8 cellular contexts compared by ENCODE assay signal in the genomic region with DNA sequence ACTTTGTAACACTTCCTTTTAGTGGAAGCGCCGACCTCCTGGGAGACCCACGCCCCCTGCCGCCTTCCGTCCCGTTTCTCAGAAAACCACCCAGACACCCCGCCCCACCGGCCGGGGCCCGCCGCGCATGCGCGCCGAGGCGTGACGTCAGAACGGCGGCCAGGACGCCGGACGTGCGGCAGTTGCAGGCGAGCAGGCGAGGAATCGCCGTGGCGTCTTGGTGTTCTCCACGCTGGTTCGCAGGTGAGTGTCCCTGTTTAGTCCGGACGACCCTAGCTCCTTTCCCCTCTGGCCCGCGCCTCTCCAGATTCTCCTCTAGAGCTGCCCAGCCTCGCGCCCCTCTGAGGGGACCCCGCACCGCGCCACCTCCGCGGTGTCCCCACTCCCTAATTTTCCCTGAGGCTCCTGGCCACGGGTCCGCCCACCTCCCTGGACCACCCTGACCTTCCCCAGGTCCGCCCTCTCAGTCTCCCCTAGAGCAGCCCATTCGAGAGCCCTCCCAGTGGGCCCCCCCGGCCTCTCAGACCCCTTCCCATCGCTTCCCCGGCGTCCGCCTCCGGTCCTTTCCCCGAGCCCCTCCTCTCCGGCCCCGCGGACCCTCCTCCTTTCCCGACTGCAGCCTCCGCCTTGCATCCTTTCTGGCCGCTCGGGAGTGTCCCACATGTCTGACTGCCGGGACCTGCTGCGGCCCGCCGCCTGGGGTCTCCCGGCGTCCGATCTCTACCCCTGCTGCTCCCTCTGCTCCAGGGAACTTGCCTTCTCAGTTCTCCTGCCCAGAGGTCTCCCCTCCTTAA. TPM values are rescaled to one million over a fixed set of nuclear protein-coding genes. Genes with fewer than 3 reads are reported as not detected.
DNase-seq lines count a peak whose midpoint lies in the region; ATAC-seq and TF ChIP-seq lines count a peak whose summit lies in the region.

A gene with protein sequence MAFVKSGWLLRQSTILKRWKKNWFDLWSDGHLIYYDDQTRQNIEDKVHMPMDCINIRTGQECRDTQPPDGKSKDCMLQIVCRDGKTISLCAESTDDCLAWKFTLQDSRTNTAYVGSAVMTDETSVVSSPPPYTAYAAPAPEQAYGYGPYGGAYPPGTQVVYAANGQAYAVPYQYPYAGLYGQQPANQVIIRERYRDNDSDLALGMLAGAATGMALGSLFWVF (plus strand): TSS at position 181 of the 794 bp plus-strand sequence. CDS start 15,606 bp downstream, outside the sequence.

- H3K36me3 Mint-ChIP-seq in naive B cell: peaks cover 0 to 11% of the 10 kb centered on the region in 2 donors
- peaks cover 5% of the 10 kb centered on the region for H3K36me3 Mint-ChIP-seq in stimulated activated memory B cell treated with anti-CD40 and anti-IgM and Interleukin-4, amounts not matched to agents 10 μg/mL and 1 μg/mL and 100 μg/mL, for 72 hours

- ATAC-seq in GM21390 (IDR thresholded peaks at IDR 0.05; ENCODE audit: unreplicated experiment): peak; percentile 76
- peak; percentile 85 to 86 for ATAC-seq in naive B cell (ENCODE audit: low read depth in 2 of 2)
- peak; percentile 93 for ATAC-seq in stimulated activated memory B cell treated with anti-CD40 and anti-IgM and Interleukin-4, amounts not matched to agents 10 μg/mL and 1 μg/mL and 100 μg/mL, for 72 hours

- TF ChIP-seq CTCF in Peyer's patch (IDR thresholded peaks at IDR 0.05): peak in 4 of 6 experiments; percentile 2 to 10 (median 6)
- TF ChIP-seq CTCF in esophagus squamous epithelium (IDR thresholded peaks at IDR 0.05): peak in 3 of 6 experiments; percentile 14 to 18 (median 17)

- H3K4me1 Mint-ChIP-seq in naive B cell: peaks cover 29 to 39% (median 32%) of the 10 kb centered on the region in 3 donors
- peaks cover 39% of the 10 kb centered on the region for H3K4me1 Mint-ChIP-seq in stimulated activated memory B cell treated with anti-CD40 and anti-IgM and Interleukin-4, amounts not matched to agents 10 μg/mL and 1 μg/mL and 100 μg/mL, for 72 hours

- intact Hi-C loops in esophagus squamous epithelium (cut with DNase I): no loop called here

- H3K27ac ChIP-seq in HUES48 (ENCODE audit: low read depth, low read length): peak within 1 kb of the TSS; percentile 85
- H3K27ac ChIP-seq in Peyer's patch: peak within 1 kb of the TSS; percentile 87 to 95 (median 92)
- H3K27ac ChIP-seq in esophagus squamous epithelium: peak within 1 kb of the TSS; percentile 92 to 98 (median 97)

- TF ChIP-seq POLR2A in Peyer's patch (IDR thresholded peaks at IDR 0.05): peak; percentile 74 to 91
- TF ChIP-seq POLR2A in esophagus squamous epithelium (IDR thresholded peaks at IDR 0.05): peak in 3 of 4 donors; percentile 76 to 95 (median 85)

- H3K4me1 ChIP-seq in HUES48 (ENCODE audit: control insufficient read depth, insufficient read depth, low read length) (peaks cover 15% of the 10 kb centered on the region), Peyer's patch (peaks cover 0 to 23% (median 10%) of the 10 kb centered on the region in 4 donors), esophagus squamous epithelium (peaks cover 0 to 37% (median 24%) of the 10 kb centered on the region in 3 donors)

- peak within 1 kb of the TSS; percentile 97 to 100 (median 98) for H3K27ac Mint-ChIP-seq in naive B cell
- peak within 1 kb of the TSS; percentile 91 for H3K27ac Mint-ChIP-seq in stimulated activated memory B cell treated with anti-CD40 and anti-IgM and Interleukin-4, amounts not matched to agents 10 μg/mL and 1 μg/mL and 100 μg/mL, for 72 hours

- peak within 1 kb of the TSS; percentile 92 to 99 (median 97) for H3K4me3 Mint-ChIP-seq in naive B cell
- peak within 1 kb of the TSS; percentile 94 for H3K4me3 Mint-ChIP-seq in stimulated activated memory B cell treated with anti-CD40 and anti-IgM and Interleukin-4, amounts not matched to agents 10 μg/mL and 1 μg/mL and 100 μg/mL, for 72 hours

- no peaks in the 10 kb centered on the region for H3K9me3 Mint-ChIP-seq in naive B cell
- H3K9me3 Mint-ChIP-seq in stimulated activated memory B cell treated with anti-CD40 and anti-IgM and Interleukin-4, amounts not matched to agents 10 μg/mL and 1 μg/mL and 100 μg/mL, for 72 hours: no peaks in the 10 kb centered on the region

- H3K27me3 Mint-ChIP-seq in naive B cell: no peaks in the 10 kb centered on the region
- H3K27me3 Mint-ChIP-seq in stimulated activated memory B cell treated with anti-CD40 and anti-IgM and Interleukin-4, amounts not matched to agents 10 μg/mL and 1 μg/mL and 100 μg/mL, for 72 hours: no peaks in the 10 kb centered on the region

- WGBS in esophagus squamous epithelium, 2 donors: 0 to 1% methylated on average over 34 to 38 of the region's 66 CpGs

- H3K36me3 ChIP-seq in HUES48 (ENCODE audit: control insufficient read depth, insufficient read depth, low read length) (no peaks in the 10 kb centered on the region), Peyer's patch (no peaks in the 10 kb centered on the region), esophagus squamous epithelium (peaks cover 0 to 3% (median 0%) of the 10 kb centered on the region in 3 donors)

- H3K9me3 ChIP-seq in HUES48 (ENCODE audit: control insufficient read depth, insufficient read depth, low read length): no peaks in the 10 kb centered on the region
- no peaks in the 10 kb centered on the region for H3K9me3 ChIP-seq in Peyer's patch
- no peaks in the 10 kb centered on the region for H3K9me3 ChIP-seq in esophagus squamous epithelium

- DNase-seq in DMS 273 treated with DMSO at 0.1 percent for 48 hours (lab: John Stamatoyannopoulos, UW): peak; percentile 81
- DNase-seq in Peyer's patch: peak; percentile 87 to 97 (median 95)
- peak; percentile 97 to 98 for DNase-seq in activated T-cell treated with anti-CD3 and anti-CD28 coated beads, Interleukin-2, amount 50 U/mL, for 48 hours
- DNase-seq in esophagus squamous epithelium (lab: John Stamatoyannopoulos, UW): peak; percentile 35
- peak; percentile 97 for DNase-seq in naive B cell

- peak within 1 kb of the TSS; percentile 87 for H3K4me3 ChIP-seq in HUES48 (ENCODE audit: low read depth, low read length)
- peak within 1 kb of the TSS; percentile 71 to 95 (median 84) for H3K4me3 ChIP-seq in Peyer's patch
- H3K4me3 ChIP-seq in esophagus squamous epithelium: peak within 1 kb of the TSS; percentile 78 to 99 (median 96)

- H3K9ac ChIP-seq in HUES48 (ENCODE audit: low read depth, low read length): peak within 1 kb of the TSS; percentile 59

- H3K27me3 ChIP-seq in HUES48 (ENCODE audit: control insufficient read depth, insufficient read depth, low read length) (no peaks in the 10 kb centered on the region), Peyer's patch (no peaks in the 10 kb centered on the region), esophagus squamous epithelium (no peaks in the 10 kb centered on the region)

RNA-seq across cellular contexts. Expression of the gene that starts here (rescaled TPM):
- total RNA-seq in Peyer's patch (100 to 1,000 TPM in 3 of 4 donors, 10 to 100 TPM in 1; 35.5 to 150 (median 120) TPM), esophagus squamous epithelium (10 to 100 TPM; 36.3 to 75.8 (median 47.4) TPM)
- polyA plus RNA-seq in naive B cell (ENCODE audit: low read depth in 6 of 6): 10 to 100 TPM; 53.5 to 68.1 (median 57.3) TPM

Comparison
In these comparisons a context has a peak if more than half of its experiments do, and no peak if none do; other contexts are left out.
1. Peak in every context shown above with its lines: DNase-seq, ATAC-seq, H3K4me3 ChIP-seq and H3K27ac ChIP-seq.
2. DNase-seq: peak in every context shown above with its lines; median percentile 98 in activated T-cell treated with anti-CD3 and anti-CD28 coated beads, Interleukin-2, amount 50 U/mL, for 48 hours; 97 in naive B cell; 95 in Peyer's patch; 81 in DMS 273 treated with DMSO at 0.1 percent for 48 hours; 35 in esophagus squamous epithelium.